1 cellular context compared by ENCODE assay signal in the genomic region with DNA sequence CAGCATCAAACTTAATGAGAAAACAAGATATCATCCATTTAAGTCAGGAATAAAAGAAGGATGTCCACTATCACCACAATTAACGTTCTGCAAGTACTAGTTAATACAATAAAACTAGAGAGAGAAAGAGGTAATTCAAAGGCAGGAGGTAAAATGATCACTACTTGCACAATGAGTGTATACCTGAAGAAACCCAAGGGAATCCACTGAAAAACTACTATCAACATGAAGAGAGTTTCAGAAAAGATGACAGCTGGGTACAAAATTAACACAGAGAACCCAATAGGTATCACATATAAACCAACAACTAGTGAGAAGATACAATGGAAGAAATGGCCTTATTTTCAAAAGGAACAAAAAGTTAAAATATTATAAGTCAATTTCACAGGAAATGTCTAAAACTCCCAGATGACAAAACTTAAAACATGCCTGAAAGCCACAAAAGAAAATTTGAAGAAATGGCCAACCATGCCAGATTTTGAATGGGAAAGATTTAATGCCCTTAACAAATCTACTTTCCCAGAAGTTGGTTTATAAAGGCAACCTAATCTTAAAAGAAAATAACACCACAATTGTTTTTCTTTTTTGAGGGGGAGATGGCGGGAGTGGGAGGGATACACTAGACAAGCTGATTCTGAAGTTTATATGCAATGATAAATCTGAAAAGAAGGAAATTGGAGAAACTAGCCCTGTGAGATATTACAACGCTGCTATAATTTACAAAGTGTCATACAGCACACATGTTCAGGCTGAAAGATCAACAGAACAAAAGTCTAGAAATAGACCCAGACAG.
A peak's percentile ranks its signal among the peaks of the same experiment; 100 is the strongest.
TF ChIP-seq lines count a peak whose summit lies in the region.

No MANE protein-coding gene starts in this region.

TF ChIP-seq in HEK293, 187 proteins besides CTCF, POLR2A, EP300 and RAD21 (continued from another document):
- TF ChIP-seq, protein P1, sequence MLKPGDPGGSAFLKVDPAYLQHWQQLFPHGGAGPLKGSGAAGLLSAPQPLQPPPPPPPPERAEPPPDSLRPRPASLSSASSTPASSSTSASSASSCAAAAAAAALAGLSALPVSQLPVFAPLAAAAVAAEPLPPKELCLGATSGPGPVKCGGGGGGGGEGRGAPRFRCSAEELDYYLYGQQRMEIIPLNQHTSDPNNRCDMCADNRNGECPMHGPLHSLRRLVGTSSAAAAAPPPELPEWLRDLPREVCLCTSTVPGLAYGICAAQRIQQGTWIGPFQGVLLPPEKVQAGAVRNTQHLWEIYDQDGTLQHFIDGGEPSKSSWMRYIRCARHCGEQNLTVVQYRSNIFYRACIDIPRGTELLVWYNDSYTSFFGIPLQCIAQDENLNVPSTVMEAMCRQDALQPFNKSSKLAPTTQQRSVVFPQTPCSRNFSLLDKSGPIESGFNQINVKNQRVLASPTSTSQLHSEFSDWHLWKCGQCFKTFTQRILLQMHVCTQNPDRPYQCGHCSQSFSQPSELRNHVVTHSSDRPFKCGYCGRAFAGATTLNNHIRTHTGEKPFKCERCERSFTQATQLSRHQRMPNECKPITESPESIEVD (tag by site-specific recombination; IDR thresholded peaks at IDR 0.05), result peak; percentile 66; the same call in 1 of the 2 replicates
- TF ChIP-seq, protein P2, sequence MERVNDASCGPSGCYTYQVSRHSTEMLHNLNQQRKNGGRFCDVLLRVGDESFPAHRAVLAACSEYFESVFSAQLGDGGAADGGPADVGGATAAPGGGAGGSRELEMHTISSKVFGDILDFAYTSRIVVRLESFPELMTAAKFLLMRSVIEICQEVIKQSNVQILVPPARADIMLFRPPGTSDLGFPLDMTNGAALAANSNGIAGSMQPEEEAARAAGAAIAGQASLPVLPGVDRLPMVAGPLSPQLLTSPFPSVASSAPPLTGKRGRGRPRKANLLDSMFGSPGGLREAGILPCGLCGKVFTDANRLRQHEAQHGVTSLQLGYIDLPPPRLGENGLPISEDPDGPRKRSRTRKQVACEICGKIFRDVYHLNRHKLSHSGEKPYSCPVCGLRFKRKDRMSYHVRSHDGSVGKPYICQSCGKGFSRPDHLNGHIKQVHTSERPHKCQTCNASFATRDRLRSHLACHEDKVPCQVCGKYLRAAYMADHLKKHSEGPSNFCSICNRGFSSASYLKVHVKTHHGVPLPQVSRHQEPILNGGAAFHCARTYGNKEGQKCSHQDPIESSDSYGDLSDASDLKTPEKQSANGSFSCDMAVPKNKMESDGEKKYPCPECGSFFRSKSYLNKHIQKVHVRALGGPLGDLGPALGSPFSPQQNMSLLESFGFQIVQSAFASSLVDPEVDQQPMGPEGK (tag by site-specific recombination; IDR thresholded peaks at IDR 0.05), result no peak
- no peak for TF ChIP-seq ZNF626 (tag by site-specific recombination; IDR thresholded peaks at IDR 0.05)
